Comparison of ENCODE assay signal across 9 cellular contexts in the genomic region with DNA sequence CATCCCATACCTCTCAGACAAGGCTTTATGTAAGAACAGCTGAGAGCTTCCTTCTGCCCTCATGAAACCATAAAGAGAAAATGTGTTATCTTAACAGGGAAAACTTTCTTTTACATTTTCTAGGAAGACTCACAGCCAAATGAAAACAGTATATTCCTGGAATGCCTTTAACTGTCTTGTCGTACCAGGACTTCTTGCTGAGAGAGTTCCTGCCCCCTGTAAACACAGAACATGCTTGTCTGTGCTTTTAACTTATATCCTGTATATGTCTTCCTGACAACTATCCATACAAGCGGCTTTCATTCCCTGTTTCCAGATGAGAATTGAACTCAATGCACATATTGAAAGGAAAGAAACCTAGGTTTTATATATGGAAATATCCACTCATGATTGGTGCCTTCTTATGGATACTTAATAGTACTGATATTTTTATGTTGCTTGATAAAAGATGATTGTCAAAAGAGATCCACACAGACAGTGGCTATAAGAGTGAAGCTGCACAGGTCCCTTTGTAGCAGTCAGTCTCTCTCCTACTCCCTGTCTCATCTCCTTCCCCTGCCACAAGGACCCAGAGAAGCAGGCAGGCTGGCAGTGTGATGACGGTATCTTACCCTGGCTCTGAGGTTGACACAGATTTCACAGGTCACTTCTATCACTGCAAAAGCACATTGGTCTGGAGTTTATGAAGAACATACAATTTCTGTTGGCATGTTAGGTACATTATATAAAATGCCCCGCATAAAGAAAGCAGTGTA.
DNase-seq lines count a peak whose midpoint lies in the region; ATAC-seq, FAIRE-seq and TF ChIP-seq lines count a peak whose summit lies in the region.
"Had no signal": no experiment of that assay in that cellular context is flagged by ENCODE, and none has a peak within 500 bp of the region (broad histone marks: within the 10 kb centered on the region; RNA-seq: fewer than 3 reads in every experiment).

No MANE protein-coding gene starts in this region.

- no peaks in the 10 kb centered on the region for H3K79me1 ChIP-seq in H9 (ENCODE audit: insufficient read depth, low read depth, low read length, poor library complexity, severe bottlenecking)

- no peak overlapping the region for H2BK15ac ChIP-seq in H9 (ENCODE audit: low read depth, low read length)

- peak overlapping the region in 6 of 12 donors; percentile 16 to 86 (median 38) for H3K27ac ChIP-seq in heart left ventricle
- H3K27ac ChIP-seq in mammary epithelial cell (ENCODE audit: insufficient read depth, low read depth, low read length) = peak overlapping the region; percentile 58
- peak overlapping the region; percentile 44 to 91 for H3K27ac ChIP-seq in small intestine (ENCODE audit: low read depth in 1 of 2, low read length in 1 of 2)
- H3K27ac ChIP-seq in H9 (ENCODE audit: insufficient read length, low read depth, low read length) = no peak overlapping the region

- H3K4ac ChIP-seq in H9 (ENCODE audit: low read depth, low read length) = no peak overlapping the region

- no peak overlapping the region for H2BK120ac ChIP-seq in H9 (ENCODE audit: low read depth, low read length, poor library complexity, severe bottlenecking)

- dilution Hi-C loops in mammary epithelial cell (cut with HindIII; ENCODE audit: low sequenced_read_pairs) = no loop called here

- no peaks in the 10 kb centered on the region for H4K20me1 ChIP-seq in mammary epithelial cell (ENCODE audit: insufficient read depth, low read length)
- no peaks in the 10 kb centered on the region for H4K20me1 ChIP-seq in H9 (ENCODE audit: control insufficient read depth, insufficient read depth, insufficient read length)

- no peaks in the 10 kb centered on the region for H3K27me3 ChIP-seq in heart left ventricle
- no peaks in the 10 kb centered on the region for H3K27me3 ChIP-seq in mammary epithelial cell (ENCODE audit: insufficient read depth, low read length)
- no peaks in the 10 kb centered on the region for H3K27me3 ChIP-seq in small intestine (ENCODE audit: control insufficient read depth in 2 of 2, insufficient read depth in 2 of 2, low read length in 2 of 2)
- no peaks in the 10 kb centered on the region for H3K27me3 ChIP-seq in H9 (ENCODE audit: insufficient read depth, low read length)

- in situ Hi-C loops in mammary epithelial cell (cut with MboI; ENCODE audit: low sequenced_read_pairs in 2 of 2) = no loop called here

- no peak overlapping the region for H2BK20ac ChIP-seq in H9 (ENCODE audit: low read depth, low read length, poor library complexity, severe bottlenecking)

- no peak overlapping the region for H4K91ac ChIP-seq in H9 (ENCODE audit: insufficient read length, low read depth, low read length)

- no peak for FAIRE-seq in small intestine (lab: Jason Lieb, UNC)

- no peak overlapping the region for H3K23ac ChIP-seq in H9 (ENCODE audit: insufficient read length, low read depth, low read length)

- H4K8ac ChIP-seq in H9 (replicated peaks; ENCODE audit: insufficient read length, low read depth, low read length) = no peak overlapping the region

- no peaks in the 10 kb centered on the region for H3K79me2 ChIP-seq in mammary epithelial cell (ENCODE audit: insufficient read depth, low read length)
- H3K79me2 ChIP-seq in H9 (ENCODE audit: insufficient read depth, low read length) = no peaks in the 10 kb centered on the region

- H3K18ac ChIP-seq in H9 (ENCODE audit: insufficient read length, low read depth, low read length) = no peak overlapping the region

- no peaks in the 10 kb centered on the region for H3K4me1 Mint-ChIP-seq in H9

- DNase-seq in heart left ventricle (no peak), Right ventricle myocardium inferior (ENCODE audit: missing footprints) (no peak), T-helper 22 cell (ENCODE audit: low read depth) (peak; percentile 58), mammary epithelial cell (no peak), small intestine (peak; percentile 5), NCI-H1048 (lab: John Stamatoyannopoulos, UW) (no peak), H9 (no peak)

- no peak overlapping the region; a peak in 1 of 7 replicates for H3K27ac Mint-ChIP-seq in H9

- no peak overlapping the region for H2BK5ac ChIP-seq in H9 (ENCODE audit: insufficient read length, low read length)

- H3K4me1 ChIP-seq in heart left ventricle (peaks cover 0 to 35% (median 18%) of the 10 kb centered on the region in 12 donors), mammary epithelial cell (ENCODE audit: insufficient read depth, low read length) (peaks cover 5% of the 10 kb centered on the region), small intestine (ENCODE audit: control insufficient read depth in 2 of 2, insufficient read depth in 1 of 2, low read depth in 1 of 2, low read length in 1 of 2) (no peaks in the 10 kb centered on the region), H9 (ENCODE audit: insufficient read depth, low read length) (no peaks in the 10 kb centered on the region)

- no peak for TF ChIP-seq CTCF in heart left ventricle (IDR thresholded peaks at IDR 0.05)
- TF ChIP-seq CTCF in mammary epithelial cell (conservative IDR thresholded peaks at IDR 0.05 in 1 of 2, IDR thresholded peaks at IDR 0.05 in 1 of 2; ENCODE audit: extremely low read depth in 1 of 2, insufficient read depth in 1 of 2, low read depth in 1 of 2, low read length in 2 of 2) = no peak
- TF ChIP-seq CTCF in H9 (conservative IDR thresholded peaks at IDR 0.05) = no peak

- H3K4me3 ChIP-seq in heart left ventricle (peak overlapping the region in 2 of 12 donors; percentile 11 to 30), mammary epithelial cell (replicated peaks in 1 of 3; ENCODE audit: insufficient read depth in 1 of 3, low read depth in 2 of 3, low read length in 3 of 3) (no peak overlapping the region), small intestine (ENCODE audit: low read depth in 1 of 2, low read length in 2 of 2) (no peak overlapping the region)

- H2AK5ac ChIP-seq in H9 (ENCODE audit: insufficient read length, low read length) = no peak overlapping the region

- H3K23me2 ChIP-seq in H9 (ENCODE audit: insufficient read length, low read depth, low read length, poor library complexity, severe bottlenecking) = no peaks in the 10 kb centered on the region

- H4K5ac ChIP-seq in H9 (ENCODE audit: insufficient read length, low read depth, low read length) = no peak overlapping the region

- WGBS in heart left ventricle, 4 donors = 63 to 75% (median 69%) methylated on average over 4 of the region's 4 CpGs
- 98% methylated on average over 4 of the region's 4 CpGs for WGBS in mammary epithelial cell (ENCODE audit: low coverage, missing lambda C conversion rate)
- 63 to 81% (median 72%) methylated on average over 4 of the region's 4 CpGs for WGBS in small intestine, 3 donors
- no CpG with 5 or more reads among the region's 4 CpGs for WGBS in H9 (ENCODE audit: extremely low coverage, insufficient read length, low lambda C conversion rate)

- H2BK12ac ChIP-seq in H9 (ENCODE audit: insufficient read length, low read depth, low read length) = no peak overlapping the region

- intact Hi-C loops in heart left ventricle (cut with DNase I) = loop anchor here in 3 of 10 donors (5.0 to 10.0 kb wide), 3 partner anchors 43 to 63 kb away; partner anchors contain the start of gene AHR (in 2 of the 3)
- intact Hi-C loops in Right ventricle myocardium inferior (cut with DNase I) = loop anchor here (5.0 kb wide), 1 partner anchor 63 kb away; the partner anchor contains the start of gene AHR
- intact Hi-C loops in mammary epithelial cell (cut with micrococcal nuclease) = no loop called here

- no peak overlapping the region for H3K9ac ChIP-seq in mammary epithelial cell (ENCODE audit: insufficient read depth, low read length)
- no peak overlapping the region for H3K9ac ChIP-seq in H9 (ENCODE audit: extremely low read depth, insufficient read length, low read length)

- CTCF ChIA-PET in mammary epithelial cell (lab: Charles Lee; ENCODE audit: low non-redundant PET) = interaction anchor here (0.6 kb wide), 1 partner anchor 259 kb away, joined by 3 read pairs; no protein-coding TSS in a partner anchor

- no peak overlapping the region for H3K56ac ChIP-seq in H9 (ENCODE audit: insufficient read length, low read depth, low read length)

- no peak overlapping the region for H3T11ph ChIP-seq in H9 (ENCODE audit: low read length)

- H3K14ac ChIP-seq in H9 (ENCODE audit: insufficient read depth, low read length) = no peak overlapping the region

- H2AFZ ChIP-seq in mammary epithelial cell (ENCODE audit: low read depth, low read length) (peak overlapping the region; percentile 33), H9 (ENCODE audit: low read length) (no peak overlapping the region)

- BruUV-seq in mammary epithelial cell (replicated peaks; lab: Mats Ljungman, UMichigan) = no TSS peak

- H3K4me2 ChIP-seq in mammary epithelial cell (ENCODE audit: insufficient read depth, low read depth, low read length) = peak overlapping the region; percentile 20
- no peak overlapping the region for H3K4me2 ChIP-seq in H9 (ENCODE audit: insufficient read depth, insufficient read length, low read length)

- TF ChIP-seq POLR2A in heart left ventricle (IDR thresholded peaks at IDR 0.05) = no peak

- no peaks in the 10 kb centered on the region for H3K36me3 Mint-ChIP-seq in H9 (ENCODE audit: insufficient read depth in 1 of 3, low read depth in 3 of 3)
- H3K36me3 Mint-ChIP-seq: brain had no signal

- ATAC-seq in heart left ventricle (peak in 3 of 4 donors; percentile 46 to 55 (median 50)), Right ventricle myocardium inferior (no peak), HG03159 (IDR thresholded peaks at IDR 0.05; ENCODE audit: unreplicated experiment) (peak; percentile 38)

- H3K4me3 Mint-ChIP-seq in H9 = no peak overlapping the region
- H3K4me3 Mint-ChIP-seq: brain had no signal

- H3K27me3 Mint-ChIP-seq in H9 (ENCODE audit: low read depth) = no peaks in the 10 kb centered on the region

- no peaks in the 10 kb centered on the region for H3K9me3 ChIP-seq in heart left ventricle
- H3K9me3 ChIP-seq in mammary epithelial cell (replicated peaks; ENCODE audit: insufficient read depth, low read length) = no peaks in the 10 kb centered on the region
- no peaks in the 10 kb centered on the region for H3K9me3 ChIP-seq in small intestine (ENCODE audit: control insufficient read depth, low read depth)
- no peaks in the 10 kb centered on the region for H3K9me3 ChIP-seq in H9 (ENCODE audit: control insufficient read depth, low read depth, low read length)

- H3K36me3 ChIP-seq in heart left ventricle = no peaks in the 10 kb centered on the region
- no peaks in the 10 kb centered on the region for H3K36me3 ChIP-seq in mammary epithelial cell (ENCODE audit: insufficient read depth, low read length)
- no peaks in the 10 kb centered on the region for H3K36me3 ChIP-seq in small intestine (ENCODE audit: control insufficient read depth in 2 of 2, insufficient read depth in 2 of 2, low read length in 2 of 2)

- no peaks in the 10 kb centered on the region for H3K9me3 Mint-ChIP-seq in H9

Comparison
In these comparisons a context has a peak if more than half of its experiments do, and no peak if none do; other contexts are left out.
1. DNase-seq: peak in T-helper 22 cell (single experiment) and small intestine (single experiment); none in heart left ventricle (0 of 5), Right ventricle myocardium inferior (single experiment), mammary epithelial cell (single experiment), NCI-H1048 (single experiment) and H9 (single experiment).